ENCODE assay signal across 5 cellular contexts in genomic region chr21:7747964-7748363, GRCh38.
DNase-seq lines count a peak whose midpoint lies in the region; ATAC-seq, FAIRE-seq and TF ChIP-seq lines count a peak whose summit lies in the region.
"Not testable (repeated sequence)": the region's sequence is repeated elsewhere in the genome, so short reads cannot be mapped to it uniquely, and the experiment has no call there.

No MANE protein-coding gene starts in this region.

- CTCF ChIA-PET in Calu3 (lab: Charles Lee); PC-9 (lab: Charles Lee); K562 (lab: Yijun Ruan, JAX; ENCODE audit: low intra/inter-chr PET ratio); MCF 10A (lab: Yijun Ruan, JAX): not testable (repeated sequence)

- intact Hi-C loops in Calu3 (cut with micrococcal nuclease; ENCODE audit: unreplicated experiment); PC-9 (cut with micrococcal nuclease; ENCODE audit: unreplicated experiment); K562 (cut with micrococcal nuclease); MCF 10A (cut with micrococcal nuclease); psoas muscle (cut with DNase I): not testable (repeated sequence)

- H3K79me2 ChIP-seq in PC-9 (ENCODE audit: low read depth); K562 (ENCODE audit: control insufficient read depth, insufficient read depth, low read length): not testable (repeated sequence)

- not testable (repeated sequence) for H3F3A ChIP-seq in PC-9 (ENCODE audit: insufficient read depth, low read depth)

- H4K20me1 ChIP-seq in PC-9 (ENCODE audit: insufficient read depth); K562 (replicated peaks; ENCODE audit: control insufficient read depth, insufficient read depth, low read length): not testable (repeated sequence)

- FAIRE-seq in K562 (lab: Jason Lieb, UNC), result not testable (repeated sequence)

- H3K9me1 ChIP-seq in K562 (ENCODE audit: control insufficient read depth, insufficient read depth, low read length), result not testable (repeated sequence)

- BruUV-seq in Calu3 (replicated peaks; lab: Mats Ljungman, UMichigan) (TSS peak; percentile 47), PC-9 (replicated peaks; lab: Mats Ljungman, UMichigan) (TSS peak; percentile 74), K562 (replicated peaks; lab: Mats Ljungman, UMichigan) (TSS peak; percentile 47), MCF 10A (replicated peaks; lab: Mats Ljungman, UMichigan) (TSS peak; percentile 26)

- not testable (repeated sequence) for H3K4me2 ChIP-seq in PC-9; K562 (ENCODE audit: insufficient read depth, low read length)

- not testable (repeated sequence) for H3K9ac ChIP-seq in K562 (ENCODE audit: insufficient read depth in 1 of 2, low read depth in 2 of 2, low read length in 2 of 2)

- TF ChIP-seq CTCF in Calu3 (IDR thresholded peaks at IDR 0.05; ENCODE audit: unreplicated experiment); PC-9 (conservative IDR thresholded peaks at IDR 0.05); K562 (IDR thresholded peaks at IDR 0.05 in 2 of 3, conservative IDR thresholded peaks at IDR 0.05 in 1 of 3; ENCODE audit: insufficient read depth in 2 of 3, low read depth in 1 of 3, low read length in 3 of 3); MCF 10A (IDR thresholded peaks at IDR 0.05; ENCODE audit: unreplicated experiment); psoas muscle (IDR thresholded peaks at IDR 0.05): not testable (repeated sequence)

- not testable (repeated sequence) for H3K4me3 Mint-ChIP-seq in Calu3 (ENCODE audit: low read depth, unreplicated experiment); MCF 10A (ENCODE audit: unreplicated experiment)

- ATAC-seq in K562, result not testable (repeated sequence)
- peak in 3 of 4 donors; percentile 55 to 59 (median 56) for ATAC-seq in psoas muscle

- not testable (repeated sequence) for H3K9me3 Mint-ChIP-seq in Calu3 (ENCODE audit: low read depth, unreplicated experiment); MCF 10A (ENCODE audit: unreplicated experiment)

- not testable (repeated sequence) for H3K27ac ChIP-seq in PC-9; K562 (ENCODE audit: extremely low read depth, low read depth, low read length); psoas muscle

- no CpG with 5 or more reads among the region's 2 CpGs for WGBS in K562 (ENCODE audit: insufficient coverage, low coverage, missing lambda C conversion rate)
- WGBS in psoas muscle, 3 donors, result 46 to 85% (median 47%) methylated on average over 2 of the region's 2 CpGs

- TF ChIP-seq EP300 in K562 (IDR thresholded peaks at IDR 0.05; ENCODE audit: low read length), result not testable (repeated sequence)

- in situ Hi-C loops in K562 (cut with MboI), result not testable (repeated sequence)

- not testable (repeated sequence) for H3K4me3 ChIP-seq in PC-9, K562, psoas muscle

- not testable (repeated sequence) for H3K9me3 ChIP-seq in PC-9 (ENCODE audit: insufficient read depth, low read depth); K562 (replicated peaks; ENCODE audit: control insufficient read depth, insufficient read depth, low read depth, low read length); psoas muscle

- H2AFZ ChIP-seq in PC-9; K562 (ENCODE audit: low read depth, low read length): not testable (repeated sequence)

- not testable (repeated sequence) for H3K36me3 ChIP-seq in PC-9 (ENCODE audit: low read depth); K562 (ENCODE audit: control insufficient read depth, insufficient read depth, low read length); psoas muscle (ENCODE audit: insufficient read depth in 1 of 2, low read depth in 1 of 2)

- not testable (repeated sequence) for H3K36me3 Mint-ChIP-seq in Calu3 (ENCODE audit: insufficient read depth, unreplicated experiment); MCF 10A (ENCODE audit: insufficient read depth, unreplicated experiment)

- not testable (repeated sequence) for TF ChIP-seq RAD21 in K562 (CRISPR knock-in tag; conservative IDR thresholded peaks at IDR 0.05 in 1 of 2, IDR thresholded peaks at IDR 0.05 in 1 of 2)

- not testable (repeated sequence) for DNase-seq in Calu3; PC-9; K562 (ENCODE audit: extremely low read depth in 1 of 4, low spot score in 3 of 4); MCF 10A (ENCODE audit: unreplicated experiment); psoas muscle

- not testable (repeated sequence) for H3K4me1 ChIP-seq in PC-9 (replicated peaks; ENCODE audit: insufficient read depth); K562 (replicated peaks in 1 of 2; ENCODE audit: control insufficient read depth in 2 of 2, insufficient read depth in 2 of 2, low read length in 2 of 2); psoas muscle

- not testable (repeated sequence) for H3K27ac Mint-ChIP-seq in Calu3 (ENCODE audit: unreplicated experiment); MCF 10A (ENCODE audit: low read depth, unreplicated experiment)

- H3K4me1 Mint-ChIP-seq in Calu3 (ENCODE audit: low read depth, unreplicated experiment); MCF 10A (ENCODE audit: insufficient read depth, unreplicated experiment): not testable (repeated sequence)

- TF ChIP-seq POLR2A in K562 (conservative IDR thresholded peaks at IDR 0.05), result not testable (repeated sequence)

- not testable (repeated sequence) for H3K9me2 ChIP-seq in PC-9 (ENCODE audit: insufficient read depth)

- POLR2A ChIA-PET in PC-9 (lab: Charles Lee; ENCODE audit: unreplicated experiment); K562 (lab: Yijun Ruan, JAX); MCF 10A (lab: Yijun Ruan, JAX): not testable (repeated sequence)

- H3K27me3 ChIP-seq in PC-9 (ENCODE audit: insufficient read depth, low read depth); K562 (ENCODE audit: control insufficient read depth in 2 of 2, insufficient read depth in 2 of 2, low read length in 2 of 2); psoas muscle (ENCODE audit: insufficient read depth in 3 of 3, low read length in 2 of 3): not testable (repeated sequence)

- not testable (repeated sequence) for H3K27me3 Mint-ChIP-seq in Calu3 (ENCODE audit: unreplicated experiment); MCF 10A (ENCODE audit: insufficient read depth, unreplicated experiment)
